Comparison of ENCODE assay signal across 6 cellular contexts in genomic region chr1:161466707-161467106, GRCh38. TPM values are rescaled to one million over a fixed set of nuclear protein-coding genes. Genes with fewer than 3 reads are reported as not detected.
"Had no signal": no experiment of that assay in that cellular context is flagged by ENCODE, and none has a peak within 500 bp of the region (broad histone marks: within the 10 kb centered on the region; RNA-seq: fewer than 3 reads in every experiment).

No MANE protein-coding gene starts in this region.

RNA-seq across cellular contexts. Expression of gene FCGR2A, which starts 38.5 kb away (rescaled TPM):
- total RNA-seq: activated CD4-positive, alpha-beta T cell treated with anti-CD3 and anti-CD28 coated beads, Interleukin-2, amount 10 ng/mL, durations not matched to agents 7 days and 5 days; astrocyte; bronchial epithelial cell; endodermal cell; epithelial cell of proximal tubule; foreskin keratinocyte had no signal
- polyA plus RNA-seq: foreskin keratinocyte had no signal

RNA-seq across cellular contexts. Expression of gene HSPA6, which starts 57.6 kb away (rescaled TPM):
- total RNA-seq: endodermal cell had no signal
